ENCODE assay signal across 28 cellular contexts in genomic region chr10:77016278-77016815, GRCh38.
"Had no signal": no experiment of that assay in that cellular context is flagged by ENCODE, and none has a peak within 500 bp of the region (broad histone marks: within the 10 kb centered on the region; RNA-seq: fewer than 3 reads in every experiment).

No MANE protein-coding gene starts in this region.

- H3K4me3 Mint-ChIP-seq: mesothelial cell of epicardium; naive B cell; nephron progenitor cell; stimulated activated naive B cell treated with anti-CD40 and anti-IgM and Interleukin-4, amounts not matched to agents 10 μg/mL and 1 μg/mL and 100 μg/mL, for 72 hours; T-helper 1 cell treated with Interleukin-12 subunit alpha and Interleukin-12 subunit beta and Interleukin-4 antibody, amounts not matched to agents 30 μg/mL and 1 μg/mL, for 36 hours had no signal

- H3K27me3 ChIP-seq: body of pancreas, colonic mucosa, esophagus squamous epithelium, gastroesophageal sphincter, hepatocyte, right atrium auricular region, thyroid gland had no signal

- H3K4me3 ChIP-seq: body of pancreas, colonic mucosa, esophagus squamous epithelium, gastroesophageal sphincter, hepatocyte, right atrium auricular region, thyroid gland had no signal

- H3K4me2 ChIP-seq: hepatocyte had no signal

- H3K36me3 Mint-ChIP-seq: mesothelial cell of epicardium; naive B cell; stimulated activated naive B cell treated with anti-CD40 and anti-IgM and Interleukin-4, amounts not matched to agents 10 μg/mL and 1 μg/mL and 100 μg/mL, for 72 hours had no signal

- DNase-seq: activated CD4-positive, alpha-beta T cell treated with anti-CD3 and anti-CD28 coated beads for 48 hours; activated CD4-positive, alpha-beta T cell treated with anti-CD3 and anti-CD28 coated beads, Interleukin-2, amount 50 U/mL, for 48 hours; activated CD8-positive, alpha-beta memory T cell treated with anti-CD3 and anti-CD28 coated beads, Interleukin-2, amount 50 U/mL, for 4 hours; activated gamma-delta T cell; activated naive CD4-positive, alpha-beta T cell treated with anti-CD3 and anti-CD28 coated beads, Interleukin-2, amount 50 U/mL, for 16 hours; activated T-cell treated with anti-CD3 and anti-CD28 coated beads, Interleukin-2, amount 50 U/mL, for 1 hour; body of pancreas; cerebellar nuclear complex; colonic mucosa; effector CD8-positive, alpha-beta T cell; esophagus squamous epithelium; left cardiac atrium; left ventricle myocardium superior; naive B cell; nephron progenitor cell; stimulated activated CD4-positive, alpha-beta T cell treated with anti-CD3 and anti-CD28 coated beads, Interleukin-15, amount 100 ng/mL, for 24 hours; stimulated activated CD4-positive, alpha-beta T cell treated with anti-CD3 and anti-CD28 coated beads, Interleukin-2, amount 100 ng/mL, for 24 hours; stimulated activated naive B cell treated with anti-CD40 and anti-IgM and Interleukin-4, amounts not matched to agents 10 μg/mL and 1 μg/mL and 100 μg/mL, for 72 hours; T-helper 9 cell; thyroid gland; WERI-Rb-1 had no signal

- H3K9me3 Mint-ChIP-seq: mesothelial cell of epicardium; nephron progenitor cell; stimulated activated naive B cell treated with anti-CD40 and anti-IgM and Interleukin-4, amounts not matched to agents 10 μg/mL and 1 μg/mL and 100 μg/mL, for 72 hours; T-helper 1 cell treated with Interleukin-12 subunit alpha and Interleukin-12 subunit beta and Interleukin-4 antibody, amounts not matched to agents 30 μg/mL and 1 μg/mL, for 36 hours had no signal

- H2AFZ ChIP-seq: hepatocyte had no signal

- H3K9me3 ChIP-seq: body of pancreas, colonic mucosa, esophagus squamous epithelium, gastroesophageal sphincter, right atrium auricular region, thyroid gland had no signal

- H3K4me1 ChIP-seq: body of pancreas, colonic mucosa had no signal

- H3K4me1 Mint-ChIP-seq: mesothelial cell of epicardium; naive B cell; stimulated activated naive B cell treated with anti-CD40 and anti-IgM and Interleukin-4, amounts not matched to agents 10 μg/mL and 1 μg/mL and 100 μg/mL, for 72 hours had no signal

- H3K27ac Mint-ChIP-seq: mesothelial cell of epicardium; naive B cell; nephron progenitor cell; stimulated activated naive B cell treated with anti-CD40 and anti-IgM and Interleukin-4, amounts not matched to agents 10 μg/mL and 1 μg/mL and 100 μg/mL, for 72 hours; T-helper 1 cell treated with Interleukin-12 subunit alpha and Interleukin-12 subunit beta and Interleukin-4 antibody, amounts not matched to agents 30 μg/mL and 1 μg/mL, for 36 hours had no signal

- H3K27ac ChIP-seq: body of pancreas, colonic mucosa, epithelial cell of prostate, esophagus squamous epithelium, gastroesophageal sphincter, hepatocyte, right atrium auricular region, thyroid gland, WERI-Rb-1 had no signal

- H3K36me3 ChIP-seq: colonic mucosa, esophagus squamous epithelium, right atrium auricular region, thyroid gland, WERI-Rb-1 had no signal

- H3K79me2 ChIP-seq: hepatocyte had no signal

- ATAC-seq: activated CD4-positive, CD25-positive, alpha-beta regulatory T cell treated with anti-CD3 and anti-CD28 coated beads, Interleukin-2, amount 50 U/mL, for 24 hours; body of pancreas; gastroesophageal sphincter; left cardiac atrium; left ventricle myocardium superior; stimulated activated naive B cell treated with anti-CD40 and anti-IgM and Interleukin-4, amounts not matched to agents 10 μg/mL and 1 μg/mL and 100 μg/mL, for 72 hours had no signal
